ENCODE assay signal across 18 cellular contexts in the genomic region with DNA sequence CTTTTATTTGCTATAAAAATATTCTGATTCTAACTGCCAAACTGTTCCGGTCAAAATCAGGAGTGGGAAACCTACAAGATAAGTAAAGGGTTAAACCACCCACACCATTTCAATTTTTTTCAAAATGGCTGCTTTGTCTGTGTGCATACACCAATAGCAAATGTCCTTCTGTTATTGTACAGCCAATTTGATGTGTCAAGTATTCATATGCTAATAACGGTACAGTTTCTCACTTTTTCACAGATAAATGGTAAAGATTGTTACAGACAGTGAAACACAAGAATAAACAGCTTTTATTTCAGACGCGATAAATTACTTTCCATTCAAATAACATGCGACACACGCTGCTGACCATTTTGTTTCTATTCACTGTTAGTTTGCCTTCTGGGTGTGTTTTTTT.
"Had no signal": no experiment of that assay in that cellular context is flagged by ENCODE, and none has a peak within 500 bp of the region (broad histone marks: within the 10 kb centered on the region; RNA-seq: fewer than 3 reads in every experiment).

No MANE protein-coding gene starts in this region.

- H3K27me3 ChIP-seq: breast epithelium, thyroid gland, upper lobe of right lung had no signal

- H3K9me3 ChIP-seq: breast epithelium, thyroid gland, upper lobe of right lung had no signal

- H3K27ac Mint-ChIP-seq: activated naive CD4-positive, alpha-beta T cell treated with anti-CD3 and anti-CD28 coated beads, Interleukin-2, amount 50 U/mL, for 72 hours; activated T-helper 17 cell treated with anti-CD3 and anti-CD28 coated beads, Interleukin-2, amount 50 U/mL, for 72 hours; memory B cell; nephron; progenitor cell of endocrine pancreas had no signal

- H3K36me3 ChIP-seq: breast epithelium, thyroid gland, upper lobe of right lung had no signal

- H3K4me1 Mint-ChIP-seq: activated T-helper 17 cell treated with anti-CD3 and anti-CD28 coated beads, Interleukin-2, amount 50 U/mL, for 72 hours; memory B cell; nephron had no signal

- H3K4me1 ChIP-seq: breast epithelium, thyroid gland, upper lobe of right lung had no signal

- ATAC-seq: activated CD4-positive, CD25-positive, alpha-beta regulatory T cell treated with anti-CD3 and anti-CD28 coated beads, Interleukin-2, amount 50 U/mL, for 24 hours; activated naive CD4-positive, alpha-beta T cell treated with anti-CD3 and anti-CD28 coated beads, Interleukin-2, amount 50 U/mL, for 72 hours; activated T-helper 17 cell treated with anti-CD3 and anti-CD28 coated beads, Interleukin-2, amount 50 U/mL, for 72 hours; left colon; upper lobe of right lung had no signal

- DNase-seq: activated CD4-positive, alpha-beta T cell treated with anti-CD3 and anti-CD28 coated beads, Interleukin-2, amount 50 U/mL, for 1 hour; activated T-cell treated with anti-CD3 and anti-CD28 coated beads, Interleukin-2, amount 50 U/mL, for 1 hour; aorta; left colon; stimulated activated CD4-positive, alpha-beta T cell treated with anti-CD3 and anti-CD28 coated beads, Interleukin-4, amount 100 ng/mL, for 1 hour; stimulated activated naive CD4-positive, alpha-beta T cell; SW 1271; thyroid gland; upper lobe of right lung had no signal

- H3K27ac ChIP-seq: breast epithelium, coronary artery, epithelial cell of prostate, thyroid gland, upper lobe of right lung had no signal

- H3K4me3 Mint-ChIP-seq: activated T-helper 17 cell treated with anti-CD3 and anti-CD28 coated beads, Interleukin-2, amount 50 U/mL, for 72 hours; memory B cell; nephron had no signal

- H3K9me3 Mint-ChIP-seq: activated naive CD4-positive, alpha-beta T cell treated with anti-CD3 and anti-CD28 coated beads, Interleukin-2, amount 50 U/mL, for 72 hours; activated T-helper 17 cell treated with anti-CD3 and anti-CD28 coated beads, Interleukin-2, amount 50 U/mL, for 72 hours; memory B cell; nephron had no signal

- H3K36me3 Mint-ChIP-seq: activated naive CD4-positive, alpha-beta T cell treated with anti-CD3 and anti-CD28 coated beads, Interleukin-2, amount 50 U/mL, for 72 hours; memory B cell had no signal

- H3K4me3 ChIP-seq: breast epithelium, coronary artery, thyroid gland, upper lobe of right lung had no signal
